Comparison of ENCODE assay signal across 9 cellular contexts in the genomic region with DNA sequence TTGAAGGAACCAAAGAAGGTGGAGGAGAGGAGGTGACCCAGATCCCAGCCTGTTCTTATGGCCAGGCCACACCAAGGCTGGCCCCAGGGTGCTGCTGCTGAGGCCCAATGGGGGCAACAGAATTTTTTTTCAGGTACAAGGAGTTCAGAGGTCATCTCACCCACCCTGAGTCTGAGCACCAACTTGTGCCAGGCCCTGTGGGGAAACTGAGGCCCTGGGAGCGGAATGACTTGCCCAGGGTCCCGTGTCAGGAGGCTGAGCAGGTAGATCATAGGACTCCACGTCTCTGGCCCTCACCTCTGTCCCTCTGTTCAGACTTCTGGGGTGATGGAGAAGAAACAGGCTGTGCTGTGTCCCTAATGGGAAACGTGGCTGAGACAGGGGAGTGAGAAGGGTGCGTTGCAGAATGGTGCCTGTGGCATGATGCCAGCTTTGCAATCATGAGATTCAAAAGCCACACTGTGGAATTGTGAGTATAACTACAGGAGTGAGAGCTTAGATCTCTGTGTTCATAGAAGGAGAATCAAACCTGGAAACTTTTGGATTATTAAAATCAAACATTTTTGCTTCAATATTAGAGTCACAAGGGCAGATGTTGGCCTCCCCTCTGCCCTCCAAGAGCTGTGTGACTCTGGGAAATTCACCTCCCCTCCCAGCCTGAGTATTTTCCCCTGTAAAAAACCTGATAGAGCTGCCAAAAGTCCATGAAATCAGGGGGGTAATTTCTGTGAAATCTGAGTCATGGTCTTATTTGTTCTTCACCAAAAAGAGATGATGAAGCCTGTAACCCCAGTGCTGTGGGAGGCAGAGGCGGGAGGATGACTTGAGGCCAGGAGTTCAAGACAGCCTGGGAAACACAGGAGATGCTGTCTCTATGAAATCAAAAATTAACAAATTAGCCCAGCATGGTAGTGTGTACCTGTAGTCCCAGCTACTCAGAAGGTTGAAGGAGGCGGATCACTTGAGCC. TPM values are rescaled to one million over a fixed set of nuclear protein-coding genes. Genes with fewer than 3 reads are reported as not detected.
DNase-seq lines count a peak whose midpoint lies in the region; ATAC-seq and TF ChIP-seq lines count a peak whose summit lies in the region.
"Had no signal": no experiment of that assay in that cellular context is flagged by ENCODE, and none has a peak within 500 bp of the region (broad histone marks: within the 10 kb centered on the region; RNA-seq: fewer than 3 reads in every experiment).

No MANE protein-coding gene starts in this region.

- peak overlapping the region; percentile 75 for H2AFZ ChIP-seq in DND-41 (ENCODE audit: low read depth, low read length)

- no peak for TF ChIP-seq CTCF in DND-41 (IDR thresholded peaks at IDR 0.05; ENCODE audit: borderline replicate concordance, extremely low read depth, low read length, poor library complexity, severe bottlenecking)
- no peak for TF ChIP-seq CTCF in RWPE2 (IDR thresholded peaks at IDR 0.05; ENCODE audit: poor library complexity, severe bottlenecking)

- peak overlapping the region; percentile 25 to 67; a peak in 3 of 4 replicates for H3K4me3 ChIP-seq in DND-41 (ENCODE audit: low read depth in 1 of 2, low read length in 2 of 2)
- peak overlapping the region; percentile 6 for H3K4me3 ChIP-seq in RWPE2 (ENCODE audit: severe bottlenecking)

- peak overlapping the region; percentile 64 for H3K9ac ChIP-seq in DND-41 (ENCODE audit: low read depth, low read length)

- peaks cover 36% of the 10 kb centered on the region for H3K4me1 ChIP-seq in DND-41 (ENCODE audit: insufficient read depth, low read length)
- H3K4me1 ChIP-seq in RWPE2 (ENCODE audit: insufficient read depth, poor library complexity, severe bottlenecking) = no peaks in the 10 kb centered on the region

- peaks cover 14% of the 10 kb centered on the region for H3K79me2 ChIP-seq in DND-41 (ENCODE audit: insufficient read depth, low read length)

- H3K9me3 ChIP-seq in DND-41 (ENCODE audit: insufficient read depth, low read length, severe bottlenecking) (peaks cover 2% of the 10 kb centered on the region), RWPE2 (ENCODE audit: severe bottlenecking) (no peaks in the 10 kb centered on the region)

- H3K36me3 ChIP-seq in DND-41 (ENCODE audit: insufficient read depth, low read length) (peaks cover 13% of the 10 kb centered on the region; the same call in 1 of the 2 replicates), RWPE2 (ENCODE audit: low read depth) (no peaks in the 10 kb centered on the region)

- no peaks in the 10 kb centered on the region for H4K20me1 ChIP-seq in DND-41 (ENCODE audit: insufficient read depth, low read length)

- peak overlapping the region; percentile 91 for H3K4me2 ChIP-seq in DND-41 (ENCODE audit: insufficient read depth, low read length)

- H3K27me3 ChIP-seq in DND-41 (ENCODE audit: insufficient read depth, low read length, poor library complexity) (no peaks in the 10 kb centered on the region), RWPE2 (ENCODE audit: insufficient read depth, poor library complexity, severe bottlenecking) (no peaks in the 10 kb centered on the region)

- no peak for TF ChIP-seq POLR2A in erythroblast (IDR thresholded peaks at IDR 0.05; ENCODE audit: low read length)

- H3K27ac ChIP-seq in DND-41 (ENCODE audit: low read length) (peak overlapping the region; percentile 81), RWPE2 (ENCODE audit: poor library complexity, severe bottlenecking) (no peak overlapping the region)

- no peak for ATAC-seq in DND-41 (ENCODE audit: insufficient read depth, low read depth)
- ATAC-seq in RWPE2 (ENCODE audit: low read depth) = no peak
- peak; percentile 55 for ATAC-seq in sciatic nerve
- ATAC-seq in GM21367 (IDR thresholded peaks at IDR 0.05; ENCODE audit: unreplicated experiment) = no peak
- ATAC-seq in HG02885 (IDR thresholded peaks at IDR 0.05; ENCODE audit: poor library complexity, unreplicated experiment) = no peak
- ATAC-seq: HCT116 had no signal

- peak; percentile 36 for DNase-seq in DND-41
- no peak for DNase-seq in RWPE2 (ENCODE audit: low spot score)
- DNase-seq in erythroblast (lab: John Stamatoyannopoulos, UW) = peak; percentile 78 to 86
- peak; percentile 76 for DNase-seq in sciatic nerve (ENCODE audit: low spot score)
- no peak for DNase-seq in NCI-H446 treated with DMSO at 0.1 percent for 48 hours (lab: John Stamatoyannopoulos, UW)
- DNase-seq in HCEC 1CT = no peak

- intact Hi-C loops in sciatic nerve (cut with DNase I) = no loop called here

RNA-seq across cellular contexts. Expression of a gene that starts 0.9 kb away (rescaled TPM):
- 35.3 TPM for total RNA-seq in sciatic nerve

RNA-seq across cellular contexts. Expression of a gene that starts 14.5 kb away (rescaled TPM):
- total RNA-seq in sciatic nerve = 65.8 TPM

RNA-seq across cellular contexts. Expression of a gene that starts 52.2 kb away (rescaled TPM):
- 9.8 TPM for total RNA-seq in sciatic nerve

Comparison
In these comparisons a context has a peak if more than half of its experiments do, and no peak if none do; other contexts are left out.
1. DNase-seq: peak in DND-41 (single experiment), erythroblast (2 of 2) and sciatic nerve (single experiment); none in RWPE2 (single experiment), NCI-H446 treated with DMSO at 0.1 percent for 48 hours (single experiment) and HCEC 1CT (single experiment).